In the genomic region with DNA sequence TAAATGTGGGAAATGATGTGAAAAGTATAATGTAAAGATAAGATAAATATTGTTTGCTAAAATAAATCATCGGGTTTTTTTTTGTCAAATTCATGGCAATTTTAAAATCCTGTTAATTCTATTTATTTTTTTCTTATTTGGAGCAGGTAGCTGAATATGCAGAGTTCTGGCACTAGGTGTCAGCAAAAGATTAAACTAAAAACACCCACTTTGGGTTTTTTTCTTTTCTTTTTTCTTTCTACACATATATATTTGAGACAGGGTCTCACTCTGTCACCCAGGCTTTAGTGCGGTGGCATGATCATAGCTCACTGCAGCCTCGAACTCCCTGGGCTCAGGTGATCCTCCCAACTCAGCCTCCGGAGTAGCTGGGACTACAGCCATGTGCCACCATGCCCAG, we compare ENCODE assay signal across 11 cellular contexts. TPM values are rescaled to one million over a fixed set of nuclear protein-coding genes. Genes with fewer than 3 reads are reported as not detected.
A peak's percentile ranks its signal among the peaks of the same experiment; 100 is the strongest.
DNase-seq lines count a peak whose midpoint lies in the region; ATAC-seq and TF ChIP-seq lines count a peak whose summit lies in the region.
"Had no signal": no experiment of that assay in that cellular context is flagged by ENCODE, and none has a peak within 500 bp of the region (broad histone marks: within the 10 kb centered on the region; RNA-seq: fewer than 3 reads in every experiment).

No MANE protein-coding gene starts in this region.

- H4K20me1 ChIP-seq in GM23248 (ENCODE audit: insufficient read depth) (no peaks in the 10 kb centered on the region), SU-DHL-6 (ENCODE audit: low read depth, low read length) (no peaks in the 10 kb centered on the region)

- DNase-seq in AG09319 (ENCODE audit: extremely low read depth, low read depth) (no peak), GM23248 (peak; percentile 30), foreskin keratinocyte (no peak), SIG-M5 (lab: John Stamatoyannopoulos, UW) (no peak), HPDE6-E6E7 (ENCODE audit: extremely low spot score) (no peak)
- DNase-seq: activated gamma-delta T cell, T-helper 1 cell had no signal

- H3K36me3 ChIP-seq in GM23248 (ENCODE audit: low read depth) = no peaks in the 10 kb centered on the region
- H3K36me3 ChIP-seq in SU-DHL-6 (ENCODE audit: low read length) = no peaks in the 10 kb centered on the region

- H3K9me2 ChIP-seq in GM23248 (ENCODE audit: insufficient read depth) (no peaks in the 10 kb centered on the region), SU-DHL-6 (replicated peaks; ENCODE audit: insufficient read depth, low read length) (no peaks in the 10 kb centered on the region)

- TF ChIP-seq CTCF in AG09319 (IDR thresholded peaks at IDR 0.05; ENCODE audit: low read depth, low read length) (peak; percentile 42), SU-DHL-6 (IDR thresholded peaks at IDR 0.05; ENCODE audit: insufficient read depth, low read length, poor library complexity, severe bottlenecking) (peak; percentile 10), foreskin keratinocyte (conservative IDR thresholded peaks at IDR 0.05) (peak; percentile 60)

- no peak overlapping the region for H3K9ac ChIP-seq in GM23248
- H3K9ac ChIP-seq in SU-DHL-6 (ENCODE audit: low read length) = no peak overlapping the region

- H3K9me3 ChIP-seq in GM23248 (ENCODE audit: low read depth) (no peaks in the 10 kb centered on the region), SU-DHL-6 (ENCODE audit: insufficient read depth, low read length) (no peaks in the 10 kb centered on the region)

- 38 to 54% methylated on average over 4 of the region's 4 CpGs for WGBS in GM23248 (ENCODE audit: low coverage in 1 of 2, low lambda C conversion rate in 2 of 2, missing lambda C conversion rate in 2 of 2), 2 experiments

- H3K27me3 ChIP-seq in GM23248 (replicated peaks; ENCODE audit: insufficient read depth) (no peaks in the 10 kb centered on the region), SU-DHL-6 (ENCODE audit: low read length) (no peaks in the 10 kb centered on the region), foreskin keratinocyte (no peaks in the 10 kb centered on the region)

- H2AFZ ChIP-seq in GM23248 = no peak overlapping the region
- H2AFZ ChIP-seq in SU-DHL-6 (ENCODE audit: low read depth, low read length, severe bottlenecking) = no peak overlapping the region

- in situ Hi-C loops in GM23248 (cut with MboI) = no loop called here

- H3K4me1 ChIP-seq in GM23248 (ENCODE audit: insufficient read depth) = no peaks in the 10 kb centered on the region
- no peaks in the 10 kb centered on the region for H3K4me1 ChIP-seq in foreskin keratinocyte

- H3K27ac ChIP-seq in GM23248 = no peak overlapping the region
- no peak overlapping the region for H3K27ac ChIP-seq in SU-DHL-6 (ENCODE audit: low read depth, low read length)
- no peak overlapping the region for H3K27ac ChIP-seq in foreskin keratinocyte

- ATAC-seq in foreskin keratinocyte (no peak), HG03354 (IDR thresholded peaks at IDR 0.05; ENCODE audit: poor library complexity, severe bottlenecking, unreplicated experiment) (no peak), GM21576 (IDR thresholded peaks at IDR 0.05; ENCODE audit: unreplicated experiment) (no peak)
- ATAC-seq: stimulated activated memory B cell treated with anti-CD40 and anti-IgM and Interleukin-4, amounts not matched to agents 10 μg/mL and 1 μg/mL and 100 μg/mL, for 72 hours had no signal

- no peak overlapping the region for H3K4me2 ChIP-seq in GM23248 (ENCODE audit: unreplicated experiment)
- no peak overlapping the region for H3K4me2 ChIP-seq in SU-DHL-6 (ENCODE audit: low read depth, low read length, poor library complexity, severe bottlenecking)

- H3F3A ChIP-seq in GM23248 (ENCODE audit: insufficient read depth) (no peaks in the 10 kb centered on the region), SU-DHL-6 (ENCODE audit: insufficient read depth) (no peaks in the 10 kb centered on the region)

- H3K79me2 ChIP-seq in GM23248 (ENCODE audit: insufficient read depth) = no peaks in the 10 kb centered on the region
- H3K79me2 ChIP-seq in SU-DHL-6 (ENCODE audit: insufficient read depth, low read length) = no peaks in the 10 kb centered on the region

- H3K4me3 ChIP-seq in GM23248 = no peak overlapping the region
- no peak overlapping the region for H3K4me3 ChIP-seq in SU-DHL-6 (ENCODE audit: insufficient read depth, low read length, poor library complexity, severe bottlenecking)

RNA-seq across cellular contexts. Expression of a gene that starts 6.9 kb away (rescaled TPM):
- 18.3 and 21.2 TPM in 2 replicates for total RNA-seq in GM23248 (2014; rRNA removed; shearing (Covaris generic))
- polyA plus RNA-seq in GM23248 (2016; fragmentation: Nextera tagmentation; extraction: Ambion mirVana) = 15.2 and 15.7 TPM in 2 replicates
- total RNA-seq in foreskin keratinocyte = 23.0 and 23.5 TPM in 2 replicates
- polyA plus RNA-seq in foreskin keratinocyte = 9.5 and 10.5 TPM in 2 replicates

Comparison
In these comparisons a context has a peak if more than half of its experiments do, and no peak if none do; other contexts are left out.
1. CTCF ChIP-seq: peak in every context shown above with its lines; median percentile 60 in foreskin keratinocyte; 42 in AG09319; 10 in SU-DHL-6.